Comparison of ENCODE assay signal across 8 cellular contexts in genomic region chr21:33238565-33239255, GRCh38. TPM values are rescaled to one million over a fixed set of nuclear protein-coding genes. Genes with fewer than 3 reads are reported as not detected.
DNase-seq lines count a peak whose midpoint lies in the region; ATAC-seq and TF ChIP-seq lines count a peak whose summit lies in the region.

No MANE protein-coding gene starts in this region.

- H3K9me3 ChIP-seq in Peyer's patch (no peaks in the 10 kb centered on the region), vagina (no peaks in the 10 kb centered on the region), body of pancreas (no peaks in the 10 kb centered on the region)

- intact Hi-C loops in vagina (cut with DNase I) (no loop called here), body of pancreas (cut with DNase I) (no loop called here)

- no peaks in the 10 kb centered on the region for H3K27me3 Mint-ChIP-seq in activated T-cell treated with anti-CD3 and anti-CD28 coated beads, Interleukin-2, amount 50 U/mL, for 4 hours (ENCODE audit: low read depth)
- no peaks in the 10 kb centered on the region for H3K27me3 Mint-ChIP-seq in stimulated activated naive CD8-positive, alpha-beta T cell treated with anti-CD3 and anti-CD28 coated beads, Interleukin-15, amount 100 ng/mL, for 72 hours

- no peaks in the 10 kb centered on the region for H3K27me3 ChIP-seq in Peyer's patch
- H3K27me3 ChIP-seq in vagina, result no peaks in the 10 kb centered on the region
- H3K27me3 ChIP-seq in body of pancreas, result no peaks in the 10 kb centered on the region

- no peak overlapping the region for H3K4me3 ChIP-seq in Peyer's patch
- H3K4me3 ChIP-seq in vagina, result no peak overlapping the region
- no peak overlapping the region for H3K4me3 ChIP-seq in body of pancreas

- WGBS in body of pancreas, 2 donors, result 84 to 92% methylated on average over 7 of the region's 7 CpGs

- TF ChIP-seq POLR2A in Peyer's patch (IDR thresholded peaks at IDR 0.05) (no peak), vagina (IDR thresholded peaks at IDR 0.05) (no peak), body of pancreas (IDR thresholded peaks at IDR 0.05) (no peak)

- H3K4me1 ChIP-seq in Peyer's patch (peaks cover 0 to 14% (median 4%) of the 10 kb centered on the region in 4 donors), vagina (peaks cover 8% of the 10 kb centered on the region), body of pancreas (no peaks in the 10 kb centered on the region)

- peaks cover 21% of the 10 kb centered on the region for H3K36me3 Mint-ChIP-seq in activated T-cell treated with anti-CD3 and anti-CD28 coated beads, Interleukin-2, amount 50 U/mL, for 4 hours (ENCODE audit: insufficient read depth)

- no peak for TF ChIP-seq CTCF in Peyer's patch (IDR thresholded peaks at IDR 0.05)
- no peak for TF ChIP-seq CTCF in vagina (IDR thresholded peaks at IDR 0.05)
- no peak for TF ChIP-seq CTCF in body of pancreas (IDR thresholded peaks at IDR 0.05)

- no peaks in the 10 kb centered on the region for H3K9me3 Mint-ChIP-seq in activated T-cell treated with anti-CD3 and anti-CD28 coated beads, Interleukin-2, amount 50 U/mL, for 4 hours
- no peaks in the 10 kb centered on the region for H3K9me3 Mint-ChIP-seq in stimulated activated naive CD8-positive, alpha-beta T cell treated with anti-CD3 and anti-CD28 coated beads, Interleukin-15, amount 100 ng/mL, for 72 hours

- H3K36me3 ChIP-seq in Peyer's patch (no peaks in the 10 kb centered on the region), vagina (peaks cover 0 to 7% of the 10 kb centered on the region in 2 donors), body of pancreas (replicated peaks in 1 of 2; ENCODE audit: insufficient read depth in 1 of 2, low read depth in 2 of 2) (no peaks in the 10 kb centered on the region)

- H3K27ac Mint-ChIP-seq in stimulated activated naive CD8-positive, alpha-beta T cell treated with anti-CD3 and anti-CD28 coated beads, Interleukin-15, amount 100 ng/mL, for 72 hours, result peak overlapping the region; percentile 67 to 86

- H3K4me3 Mint-ChIP-seq in activated T-cell treated with anti-CD3 and anti-CD28 coated beads, Interleukin-2, amount 50 U/mL, for 4 hours, result peak overlapping the region; percentile 57
- H3K4me3 Mint-ChIP-seq in stimulated activated naive CD8-positive, alpha-beta T cell treated with anti-CD3 and anti-CD28 coated beads, Interleukin-15, amount 100 ng/mL, for 72 hours, result peak overlapping the region; percentile 45 to 73

- H3K27ac ChIP-seq in Peyer's patch (peak overlapping the region in 3 of 4 donors; percentile 18 to 67 (median 25)), vagina (no peak overlapping the region), body of pancreas (no peak overlapping the region)

- peak; percentile 50 to 51 for ATAC-seq in activated T-cell treated with anti-CD3 and anti-CD28 coated beads, Interleukin-2, amount 50 U/mL, for 4 hours
- ATAC-seq in HG02970 (IDR thresholded peaks at IDR 0.05; ENCODE audit: low FRiP score, unreplicated experiment) (peak; percentile 68), body of pancreas (no peak)
- ATAC-seq in stimulated activated naive CD8-positive, alpha-beta T cell treated with anti-CD3 and anti-CD28 coated beads, Interleukin-15, amount 100 ng/mL, for 72 hours, result peak; percentile 74

- peaks cover 83% of the 10 kb centered on the region for H3K4me1 Mint-ChIP-seq in activated T-cell treated with anti-CD3 and anti-CD28 coated beads, Interleukin-2, amount 50 U/mL, for 4 hours (ENCODE audit: low read depth)
- peaks cover 91% of the 10 kb centered on the region for H3K4me1 Mint-ChIP-seq in stimulated activated naive CD8-positive, alpha-beta T cell treated with anti-CD3 and anti-CD28 coated beads, Interleukin-15, amount 100 ng/mL, for 72 hours

- no peak for DNase-seq in activated T-cell treated with anti-CD3 and anti-CD28 coated beads, Interleukin-2, amount 50 U/mL, for 4 hours
- DNase-seq in activated T-cell treated with anti-CD3 and anti-CD28 coated beads for 4 hours, result no peak
- no peak for DNase-seq in Peyer's patch
- DNase-seq in stimulated activated naive CD8-positive, alpha-beta T cell treated with anti-CD3 and anti-CD28 coated beads, Interleukin-15, amount 100 ng/mL, for 72 hours, result no peak
- DNase-seq in vagina (ENCODE audit: extremely low spot score in 2 of 2), result no peak
- no peak for DNase-seq in body of pancreas
- DNase-seq in NCI-H1930 (lab: John Stamatoyannopoulos, UW), result no peak

RNA-seq across cellular contexts. Expression of gene IFNAR2, which starts 9.0 kb away (rescaled TPM):
- total RNA-seq in activated T-cell treated with anti-CD3 and anti-CD28 coated beads, Interleukin-2, amount 50 U/mL, for 4 hours, result 10 to 100 TPM; 13.9 to 20.2 (median 14.7) TPM
- total RNA-seq in Peyer's patch (10 to 100 TPM in 2 of 4 donors, 1 to 10 TPM in 2; 6.6 to 13.2 (median 9.7) TPM), vagina (9.3 TPM), body of pancreas (10 to 100 TPM; 12.2 to 12.9 TPM)

RNA-seq across cellular contexts. Expression of gene IL10RB, which starts 27.5 kb away (rescaled TPM):
- total RNA-seq in activated T-cell treated with anti-CD3 and anti-CD28 coated beads, Interleukin-2, amount 50 U/mL, for 4 hours, result 10 to 100 TPM in 2 of 3 donors, 1 to 10 TPM in 1; 9.3 to 11.6 (median 10.2) TPM
- 10 to 100 TPM in 3 of 4 donors, 1 to 10 TPM in 1; 6.6 to 95.6 (median 74.0) TPM for total RNA-seq in Peyer's patch
- total RNA-seq in vagina, result 31.7 TPM
- total RNA-seq in body of pancreas, result 10 to 100 TPM in 1 of 2 donors, 1 to 10 TPM in 1; 6.6 to 27.0 TPM

Comparison
In these comparisons a context has a peak if more than half of its experiments do, and no peak if none do; other contexts are left out.
1. H3K27ac ChIP-seq: peak in Peyer's patch (3 of 4); none in vagina (single experiment) and body of pancreas (0 of 4).